29 cellular contexts compared by ENCODE assay signal in the genomic region with DNA sequence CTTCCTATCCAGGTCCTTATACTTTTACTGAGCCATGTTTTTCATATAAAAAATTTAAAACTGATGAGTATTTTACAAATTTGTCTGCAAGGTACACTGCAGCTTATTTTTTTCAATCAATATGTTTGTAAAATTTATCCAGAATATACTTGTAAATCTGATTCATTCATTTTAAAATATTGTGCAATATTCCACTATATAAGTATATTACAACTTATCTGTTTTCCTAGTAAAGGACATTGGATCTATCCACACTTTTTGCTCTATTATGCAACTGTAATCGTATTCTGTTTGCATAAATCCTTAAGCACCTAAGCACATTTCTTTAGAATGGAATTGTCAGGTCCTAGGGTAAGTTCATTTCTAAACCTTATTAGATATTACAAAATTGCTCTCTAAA. TPM values are rescaled to one million over a fixed set of nuclear protein-coding genes. Genes with fewer than 3 reads are reported as not detected.
"Had no signal": no experiment of that assay in that cellular context is flagged by ENCODE, and none has a peak within 500 bp of the region (broad histone marks: within the 10 kb centered on the region; RNA-seq: fewer than 3 reads in every experiment).

No MANE protein-coding gene starts in this region.

- H3K4me1 Mint-ChIP-seq: activated CD4-positive, alpha-beta T cell treated with anti-CD3 and anti-CD28 coated beads, Interleukin-2, amount 10 ng/mL, durations not matched to agents 24 days and 14 days; activated T-helper 17 cell treated with anti-CD3 and anti-CD28 coated beads, Interleukin-2, amount 50 U/mL, for 72 hours; central memory CD8-positive, alpha-beta T cell had no signal

- ATAC-seq: activated CD4-positive, alpha-beta T cell treated with anti-CD3 and anti-CD28 coated beads for 36 hours; activated CD8-positive, alpha-beta T cell treated with anti-CD3 and anti-CD28 coated beads, Interleukin-2, amount 10 ng/mL, durations not matched to agents 7 days and 5 days; activated T-helper 17 cell treated with anti-CD3 and anti-CD28 coated beads, Interleukin-2, amount 50 U/mL, for 72 hours; gastroesophageal sphincter had no signal

- H3K27ac Mint-ChIP-seq: activated CD4-positive, alpha-beta memory T cell treated with anti-CD3 and anti-CD28 coated beads for 36 hours; activated CD4-positive, alpha-beta T cell treated with anti-CD3 and anti-CD28 coated beads for 36 hours; activated CD4-positive, alpha-beta T cell treated with anti-CD3 and anti-CD28 coated beads, Interleukin-2, amount 10 ng/mL, durations not matched to agents 24 days and 14 days; activated CD8-positive, alpha-beta T cell treated with anti-CD3 and anti-CD28 coated beads, Interleukin-2, amount 10 ng/mL, durations not matched to agents 7 days and 5 days; activated naive CD8-positive, alpha-beta T cell; activated T-cell treated with anti-CD3 and anti-CD28 coated beads, Interleukin-2, amount 50 U/mL, for 24 hours; activated T-helper 17 cell treated with anti-CD3 and anti-CD28 coated beads, Interleukin-2, amount 50 U/mL, for 72 hours; dendritic cell treated with granulocyte-macrophage colony-stimulating factor and Interleukin-4, amounts not matched to agents 40 ng/mL and 50 ng/mL, for 4 days; endodermal cell had no signal

- H3K36me3 ChIP-seq: brain microvascular endothelial cell, esophagus squamous epithelium, gastroesophageal sphincter had no signal

- H3K36me3 Mint-ChIP-seq: activated CD4-positive, alpha-beta memory T cell treated with anti-CD3 and anti-CD28 coated beads for 36 hours; activated naive CD8-positive, alpha-beta T cell had no signal

- H3K9me3 ChIP-seq: esophagus squamous epithelium, gastroesophageal sphincter had no signal

- DNase-seq: activated CD4-positive, alpha-beta memory T cell treated with anti-CD3 and anti-CD28 coated beads for 36 hours; activated CD4-positive, alpha-beta T cell treated with anti-CD3 and anti-CD28 coated beads for 36 hours; activated CD4-positive, alpha-beta T cell treated with anti-CD3 and anti-CD28 coated beads, Interleukin-2, amount 10 ng/mL, durations not matched to agents 24 days and 14 days; activated CD4-positive, CD25-positive, alpha-beta regulatory T cell; activated CD4-positive, CD25-positive, alpha-beta regulatory T cell treated with anti-CD3 and anti-CD28 coated beads, Interleukin-2, amount 50 U/mL, for 72 hours; activated CD8-positive, alpha-beta memory T cell treated with anti-CD3 and anti-CD28 coated beads, Interleukin-2, amount 50 U/mL, for 48 hours; activated CD8-positive, alpha-beta T cell treated with anti-CD3 and anti-CD28 coated beads, Interleukin-2, amount 10 ng/mL, durations not matched to agents 7 days and 5 days; activated effector memory CD4-positive, alpha-beta T cell treated with Interleukin-2 at 50 U/mL for 16 hours; activated gamma-delta T cell treated with Interleukin-2 at 50 U/mL for 16 hours; activated naive CD4-positive, alpha-beta T cell treated with anti-CD3 and anti-CD28 coated beads, Interleukin-2, amount 50 U/mL, for 16 hours; activated naive CD4-positive, alpha-beta T cell treated with Interleukin-2 at 50 U/mL for 16 hours; activated T-cell treated with anti-CD3 and anti-CD28 coated beads for 4 hours; activated T-cell treated with anti-CD3 and anti-CD28 coated beads, Interleukin-2, amount 50 U/mL, for 24 hours; amniotic stem cell; anterior cingulate cortex; brain microvascular endothelial cell; dorsolateral prefrontal cortex; effector memory CD4-positive, alpha-beta T cell; endodermal cell; esophagus squamous epithelium; foreskin melanocyte; T-helper 2 cell had no signal

- H3K27ac ChIP-seq: brain microvascular endothelial cell, dorsolateral prefrontal cortex, epithelial cell of prostate, esophagus squamous epithelium, gastroesophageal sphincter had no signal

- H3K4me3 Mint-ChIP-seq: activated CD4-positive, alpha-beta memory T cell treated with anti-CD3 and anti-CD28 coated beads for 36 hours; activated CD4-positive, alpha-beta T cell treated with anti-CD3 and anti-CD28 coated beads for 36 hours; activated CD4-positive, alpha-beta T cell treated with anti-CD3 and anti-CD28 coated beads, Interleukin-2, amount 10 ng/mL, durations not matched to agents 24 days and 14 days; activated CD8-positive, alpha-beta T cell treated with anti-CD3 and anti-CD28 coated beads, Interleukin-2, amount 10 ng/mL, durations not matched to agents 7 days and 5 days; activated naive CD8-positive, alpha-beta T cell; activated T-cell treated with anti-CD3 and anti-CD28 coated beads, Interleukin-2, amount 50 U/mL, for 24 hours; activated T-helper 17 cell treated with anti-CD3 and anti-CD28 coated beads, Interleukin-2, amount 50 U/mL, for 72 hours; central memory CD8-positive, alpha-beta T cell; dendritic cell treated with granulocyte-macrophage colony-stimulating factor and Interleukin-4, amounts not matched to agents 40 ng/mL and 50 ng/mL, for 4 days; endodermal cell had no signal

- H3K4me3 ChIP-seq: coronary artery, dorsolateral prefrontal cortex, esophagus squamous epithelium, gastroesophageal sphincter had no signal

- H3K27me3 Mint-ChIP-seq: activated CD4-positive, alpha-beta T cell treated with anti-CD3 and anti-CD28 coated beads for 36 hours; activated naive CD8-positive, alpha-beta T cell; activated T-cell treated with anti-CD3 and anti-CD28 coated beads, Interleukin-2, amount 50 U/mL, for 24 hours; central memory CD8-positive, alpha-beta T cell; dendritic cell treated with granulocyte-macrophage colony-stimulating factor and Interleukin-4, amounts not matched to agents 40 ng/mL and 50 ng/mL, for 4 days had no signal

- H3K27me3 ChIP-seq: brain microvascular endothelial cell, dorsolateral prefrontal cortex, esophagus squamous epithelium, gastroesophageal sphincter had no signal

- H3K9me3 Mint-ChIP-seq: activated CD4-positive, alpha-beta memory T cell treated with anti-CD3 and anti-CD28 coated beads for 36 hours; activated CD4-positive, alpha-beta T cell treated with anti-CD3 and anti-CD28 coated beads, Interleukin-2, amount 10 ng/mL, durations not matched to agents 24 days and 14 days; activated T-cell treated with anti-CD3 and anti-CD28 coated beads, Interleukin-2, amount 50 U/mL, for 24 hours; activated T-helper 17 cell treated with anti-CD3 and anti-CD28 coated beads, Interleukin-2, amount 50 U/mL, for 72 hours; central memory CD8-positive, alpha-beta T cell; dendritic cell treated with granulocyte-macrophage colony-stimulating factor and Interleukin-4, amounts not matched to agents 40 ng/mL and 50 ng/mL, for 4 days had no signal

RNA-seq across cellular contexts. Expression of a gene that starts 49.5 kb away (rescaled TPM):
- total RNA-seq: activated CD4-positive, alpha-beta T cell treated with anti-CD3 and anti-CD28 coated beads, Interleukin-2, amount 10 ng/mL, durations not matched to agents 24 days and 14 days; activated CD8-positive, alpha-beta T cell treated with anti-CD3 and anti-CD28 coated beads, Interleukin-2, amount 10 ng/mL, durations not matched to agents 7 days and 5 days had no signal
